ENCODE assay signal across 13 cellular contexts in the genomic region with DNA sequence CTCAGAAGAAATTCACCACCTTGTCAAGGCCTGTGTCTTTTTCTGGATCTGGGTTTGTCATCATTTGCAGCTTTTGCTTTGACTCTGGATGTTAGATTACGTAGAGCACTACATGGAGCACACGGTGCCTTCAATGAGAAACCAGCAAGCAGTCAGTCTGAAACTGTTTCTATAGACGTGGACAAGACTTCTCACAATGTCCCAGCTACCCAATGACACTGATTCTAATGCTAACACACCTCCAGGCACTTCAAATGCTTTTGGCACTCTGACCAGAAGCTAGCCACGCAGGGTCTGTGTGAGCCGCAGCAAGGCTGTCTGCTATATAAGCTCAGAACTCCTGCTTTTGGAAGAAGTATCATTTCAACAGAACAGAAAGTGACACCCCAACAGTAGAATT. TPM values are rescaled to one million over a fixed set of nuclear protein-coding genes. Genes with fewer than 3 reads are reported as not detected.
DNase-seq lines count a peak whose midpoint lies in the region; ATAC-seq lines count a peak whose summit lies in the region.
"Had no signal": no experiment of that assay in that cellular context is flagged by ENCODE, and none has a peak within 500 bp of the region (broad histone marks: within the 10 kb centered on the region; RNA-seq: fewer than 3 reads in every experiment).

No MANE protein-coding gene starts in this region.

- peak overlapping the region; percentile 76 for H3K4me2 ChIP-seq in Karpas-422 (ENCODE audit: low read depth, low read length, poor library complexity, severe bottlenecking)

- no peak for DNase-seq in activated CD4-positive, alpha-beta T cell treated with anti-CD3 and anti-CD28 coated beads, Interleukin-2, amount 10 ng/mL, durations not matched to agents 24 days and 14 days
- no peak for DNase-seq in activated CD4-positive, alpha-beta T cell treated with anti-CD3 and anti-CD28 coated beads for 48 hours
- DNase-seq in Karpas-422: no peak
- no peak for DNase-seq in effector memory CD8-positive, alpha-beta T cell
- no peak for DNase-seq in stimulated activated effector memory CD8-positive, alpha-beta T cell treated with anti-CD3 and anti-CD28 coated beads, Interleukin-12 subunit alpha, Interleukin-12 subunit beta, amount 100 ng/mL, for 72 hours (ENCODE audit: low spot score in 2 of 2)
- DNase-seq: activated CD4-positive, alpha-beta T cell treated with anti-CD3 and anti-CD28 coated beads, Interleukin-2, amount 50 U/mL, for 4 hours; SHP77; T-helper 9 cell; upper lobe of left lung had no signal

- intact Hi-C loops in activated CD4-positive, alpha-beta T cell treated with anti-CD3 and anti-CD28 coated beads, Interleukin-2, amount 10 ng/mL, durations not matched to agents 24 days and 14 days (cut with micrococcal nuclease): no loop called here

- no peaks in the 10 kb centered on the region for H3K27me3 ChIP-seq in Karpas-422 (ENCODE audit: low read length)
- H3K27me3 ChIP-seq: upper lobe of left lung had no signal

- H4K20me1 ChIP-seq in Karpas-422 (ENCODE audit: insufficient read depth, low read depth, low read length): peaks cover 48% of the 10 kb centered on the region

- no peaks in the 10 kb centered on the region for H3K9me3 ChIP-seq in Karpas-422 (ENCODE audit: low read length)
- H3K9me3 ChIP-seq: upper lobe of left lung had no signal

- no peak overlapping the region for H3K4me3 Mint-ChIP-seq in activated CD4-positive, alpha-beta T cell treated with anti-CD3 and anti-CD28 coated beads, Interleukin-2, amount 10 ng/mL, durations not matched to agents 24 days and 14 days
- no peak overlapping the region for H3K4me3 Mint-ChIP-seq in effector memory CD8-positive, alpha-beta T cell
- H3K4me3 Mint-ChIP-seq in stimulated activated effector memory CD8-positive, alpha-beta T cell treated with anti-CD3 and anti-CD28 coated beads, Interleukin-12 subunit alpha, Interleukin-12 subunit beta, amount 100 ng/mL, for 72 hours: no peak overlapping the region
- H3K4me3 Mint-ChIP-seq: CD14-positive monocyte had no signal

- no peaks in the 10 kb centered on the region for H3K9me3 Mint-ChIP-seq in activated CD4-positive, alpha-beta T cell treated with anti-CD3 and anti-CD28 coated beads, Interleukin-2, amount 10 ng/mL, durations not matched to agents 24 days and 14 days
- H3K9me3 Mint-ChIP-seq in effector memory CD8-positive, alpha-beta T cell: no peaks in the 10 kb centered on the region
- no peaks in the 10 kb centered on the region for H3K9me3 Mint-ChIP-seq in stimulated activated effector memory CD8-positive, alpha-beta T cell treated with anti-CD3 and anti-CD28 coated beads, Interleukin-12 subunit alpha, Interleukin-12 subunit beta, amount 100 ng/mL, for 72 hours
- H3K9me3 Mint-ChIP-seq: CD14-positive monocyte had no signal

- peak overlapping the region; percentile 39; the same call in 1 of the 2 replicates for H3K4me3 ChIP-seq in Karpas-422 (ENCODE audit: low read length)
- H3K4me3 ChIP-seq: upper lobe of left lung had no signal

- H3K4me1 Mint-ChIP-seq in activated CD4-positive, alpha-beta T cell treated with anti-CD3 and anti-CD28 coated beads, Interleukin-2, amount 10 ng/mL, durations not matched to agents 24 days and 14 days: peaks cover 48% of the 10 kb centered on the region
- H3K4me1 Mint-ChIP-seq in effector memory CD8-positive, alpha-beta T cell (ENCODE audit: low read depth in 2 of 2): peaks cover 46 to 74% of the 10 kb centered on the region in 2 donors
- peaks cover 82% of the 10 kb centered on the region for H3K4me1 Mint-ChIP-seq in stimulated activated effector memory CD8-positive, alpha-beta T cell treated with anti-CD3 and anti-CD28 coated beads, Interleukin-12 subunit alpha, Interleukin-12 subunit beta, amount 100 ng/mL, for 72 hours

- peaks cover 99% of the 10 kb centered on the region for H3K4me1 ChIP-seq in Karpas-422 (ENCODE audit: low read length)

- peaks cover 65% of the 10 kb centered on the region for H3K79me2 ChIP-seq in Karpas-422 (ENCODE audit: low read length)

- peaks cover 29% of the 10 kb centered on the region for H3K36me3 Mint-ChIP-seq in activated CD4-positive, alpha-beta T cell treated with anti-CD3 and anti-CD28 coated beads, Interleukin-2, amount 10 ng/mL, durations not matched to agents 24 days and 14 days (ENCODE audit: low read depth)
- peaks cover 44% of the 10 kb centered on the region for H3K36me3 Mint-ChIP-seq in effector memory CD8-positive, alpha-beta T cell (ENCODE audit: insufficient read depth)
- H3K36me3 Mint-ChIP-seq in stimulated activated effector memory CD8-positive, alpha-beta T cell treated with anti-CD3 and anti-CD28 coated beads, Interleukin-12 subunit alpha, Interleukin-12 subunit beta, amount 100 ng/mL, for 72 hours: peaks cover 39% of the 10 kb centered on the region

- H3K36me3 ChIP-seq in Karpas-422 (ENCODE audit: insufficient read depth, low read length): peaks cover 22% of the 10 kb centered on the region

- no peaks in the 10 kb centered on the region for H3K27me3 Mint-ChIP-seq in activated CD4-positive, alpha-beta T cell treated with anti-CD3 and anti-CD28 coated beads, Interleukin-2, amount 10 ng/mL, durations not matched to agents 24 days and 14 days
- no peaks in the 10 kb centered on the region for H3K27me3 Mint-ChIP-seq in effector memory CD8-positive, alpha-beta T cell

- peak overlapping the region; percentile 22 for H3K27ac Mint-ChIP-seq in activated CD4-positive, alpha-beta T cell treated with anti-CD3 and anti-CD28 coated beads, Interleukin-2, amount 10 ng/mL, durations not matched to agents 24 days and 14 days
- peak overlapping the region; percentile 89 to 93 for H3K27ac Mint-ChIP-seq in effector memory CD8-positive, alpha-beta T cell
- H3K27ac Mint-ChIP-seq in stimulated activated effector memory CD8-positive, alpha-beta T cell treated with anti-CD3 and anti-CD28 coated beads, Interleukin-12 subunit alpha, Interleukin-12 subunit beta, amount 100 ng/mL, for 72 hours: peak overlapping the region; percentile 89

- no peaks in the 10 kb centered on the region for H3K9me2 ChIP-seq in Karpas-422 (replicated peaks; ENCODE audit: insufficient read depth, low read length)

- H3K9ac ChIP-seq in Karpas-422 (ENCODE audit: low read length): peak overlapping the region; percentile 67

- no peak overlapping the region for H2AFZ ChIP-seq in Karpas-422 (ENCODE audit: low read length)

- no peak overlapping the region for H3K27ac ChIP-seq in Karpas-422 (ENCODE audit: low read length)

- no peak for ATAC-seq in effector memory CD8-positive, alpha-beta T cell (replicated peaks)
- peak; percentile 53 for ATAC-seq in stimulated activated effector memory CD8-positive, alpha-beta T cell treated with anti-CD3 and anti-CD28 coated beads, Interleukin-12 subunit alpha, Interleukin-12 subunit beta, amount 100 ng/mL, for 72 hours
- no peak for ATAC-seq in HG03159 (IDR thresholded peaks at IDR 0.05; ENCODE audit: unreplicated experiment)
- no peak for ATAC-seq in GM21526 (IDR thresholded peaks at IDR 0.05; ENCODE audit: low FRiP score, unreplicated experiment)
- ATAC-seq in HG02763 (IDR thresholded peaks at IDR 0.05; ENCODE audit: unreplicated experiment): no peak

RNA-seq across cellular contexts. Expression of a gene that starts 38.2 kb away (rescaled TPM):
- total RNA-seq in activated CD4-positive, alpha-beta T cell treated with anti-CD3 and anti-CD28 coated beads, Interleukin-2, amount 10 ng/mL, durations not matched to agents 24 days and 14 days: 29.3 and 31.2 TPM in 2 replicates
- 79.0 and 132 TPM in 2 replicates for total RNA-seq in Karpas-422 (2014; rRNA removed; shearing (Covaris generic); ENCODE audit: low replicate concordance)

Comparison
In these comparisons a context has a peak if more than half of its experiments do, and no peak if none do; other contexts are left out.
1. H3K27ac Mint-ChIP-seq: peak in every context shown above with its lines; median percentile 91 in effector memory CD8-positive, alpha-beta T cell; 89 in stimulated activated effector memory CD8-positive, alpha-beta T cell treated with anti-CD3 and anti-CD28 coated beads, Interleukin-12 subunit alpha, Interleukin-12 subunit beta, amount 100 ng/mL, for 72 hours; 22 in activated CD4-positive, alpha-beta T cell treated with anti-CD3 and anti-CD28 coated beads, Interleukin-2, amount 10 ng/mL, durations not matched to agents 24 days and 14 days.